ENCODE assay signal across 8 cellular contexts in genomic region chr20:31606678-31606927, GRCh38. TPM values are rescaled to one million over a fixed set of nuclear protein-coding genes. Genes with fewer than 3 reads are reported as not detected.
DNase-seq lines count a peak whose midpoint lies in the region; ATAC-seq and TF ChIP-seq lines count a peak whose summit lies in the region.

No MANE protein-coding gene starts in this region.

- H3K9me3 ChIP-seq in HAP-1 = no peaks in the 10 kb centered on the region
- no peaks in the 10 kb centered on the region for H3K9me3 ChIP-seq in hepatocyte (ENCODE audit: low read depth)
- H3K9me3 ChIP-seq in skeletal muscle tissue (ENCODE audit: control insufficient read depth in 3 of 3, low read length in 3 of 3) = no peaks in the 10 kb centered on the region

- no peaks in the 10 kb centered on the region for H3K9me2 ChIP-seq in hepatocyte (replicated peaks; ENCODE audit: insufficient read depth)

- peaks cover 49% of the 10 kb centered on the region for H3K27me3 Mint-ChIP-seq in activated CD8-positive, alpha-beta T cell treated with anti-CD3 and anti-CD28 coated beads for 36 hours

- WGBS in hepatocyte (ENCODE audit: low lambda C conversion rate, missing lambda C conversion rate) = 10% methylated on average over 1 of the region's 1 CpG

- in situ Hi-C loops in HAP-1 (cut with MboI; ENCODE audit: low sequenced_read_pairs) = loop anchor here (5.0 kb wide), 1 partner anchor 34 kb away; no protein-coding TSS in a partner anchor

- H4K20me1 ChIP-seq in hepatocyte (ENCODE audit: insufficient read depth, poor library complexity, severe bottlenecking) = peaks cover 13% of the 10 kb centered on the region

- H2AFZ ChIP-seq in hepatocyte = no peak overlapping the region

- H3K9me3 Mint-ChIP-seq in activated CD8-positive, alpha-beta T cell treated with anti-CD3 and anti-CD28 coated beads for 36 hours = no peaks in the 10 kb centered on the region

- H3K4me3 ChIP-seq in HAP-1 (peak overlapping the region; percentile 72), hepatocyte (peak overlapping the region; percentile 42), skeletal muscle tissue (ENCODE audit: low read length in 3 of 3) (peak overlapping the region; percentile 83 to 95 (median 92))

- H3K4me2 ChIP-seq in hepatocyte = peak overlapping the region; percentile 76

- no peaks in the 10 kb centered on the region for H3K36me3 Mint-ChIP-seq in activated CD8-positive, alpha-beta T cell treated with anti-CD3 and anti-CD28 coated beads for 36 hours (ENCODE audit: low read depth)

- H3K27ac ChIP-seq in hepatocyte (peak overlapping the region; percentile 97), skeletal muscle tissue (ENCODE audit: low read depth, low read length) (peak overlapping the region; percentile 83)

- peaks cover 14% of the 10 kb centered on the region for H3K36me3 ChIP-seq in HAP-1 (replicated peaks)
- H3K36me3 ChIP-seq in hepatocyte (replicated peaks; ENCODE audit: insufficient read depth, low read depth) = no peaks in the 10 kb centered on the region
- peaks cover 0 to 5% (median 0%) of the 10 kb centered on the region in 3 donors for H3K36me3 ChIP-seq in skeletal muscle tissue (ENCODE audit: control insufficient read depth in 3 of 3, insufficient read depth in 3 of 3, low read length in 3 of 3)

- DNase-seq in HAP-1 (ENCODE audit: low spot score in 2 of 2) = no peak
- DNase-seq in activated CD8-positive, alpha-beta T cell treated with anti-CD3 and anti-CD28 coated beads for 36 hours = no peak
- no peak for DNase-seq in hepatocyte (ENCODE audit: low spot score)
- DNase-seq in NCI-H2196 treated with DMSO at 0.1 percent for 48 hours (lab: John Stamatoyannopoulos, UW; ENCODE audit: unreplicated experiment) = no peak
- no peak for DNase-seq in D341Med (ENCODE audit: low spot score)

- H3K4me3 Mint-ChIP-seq in activated CD8-positive, alpha-beta T cell treated with anti-CD3 and anti-CD28 coated beads for 36 hours = peak overlapping the region; percentile 78

- H3K79me2 ChIP-seq in hepatocyte = peaks cover 22% of the 10 kb centered on the region

- intact Hi-C loops in activated CD8-positive, alpha-beta T cell treated with anti-CD3 and anti-CD28 coated beads for 36 hours (cut with micrococcal nuclease) = no loop called here

- peaks cover 22% of the 10 kb centered on the region for H3K4me1 Mint-ChIP-seq in activated CD8-positive, alpha-beta T cell treated with anti-CD3 and anti-CD28 coated beads for 36 hours (ENCODE audit: low read depth)

- H3K9ac ChIP-seq in skeletal muscle tissue (ENCODE audit: low read depth in 1 of 3, low read length in 3 of 3) = peak overlapping the region; percentile 77 to 90 (median 86)

- ATAC-seq in activated CD8-positive, alpha-beta T cell treated with anti-CD3 and anti-CD28 coated beads for 36 hours = no peak
- ATAC-seq in HG02571 (IDR thresholded peaks at IDR 0.05; ENCODE audit: unreplicated experiment) (no peak), HG03521 (IDR thresholded peaks at IDR 0.05; ENCODE audit: unreplicated experiment) (no peak)

- POLR2A ChIA-PET in activated CD8-positive, alpha-beta T cell treated with anti-CD3 and anti-CD28 coated beads for 36 hours (lab: Charles Lee) = interaction anchor here (0.9 to 6.1 kb wide), 3 partner anchors 33 to 47 kb away, joined by 3 to 38 read pairs (median 24); no protein-coding TSS in a partner anchor

- H3K27me3 ChIP-seq in HAP-1 (ENCODE audit: low read depth) (no peaks in the 10 kb centered on the region), hepatocyte (no peaks in the 10 kb centered on the region), skeletal muscle tissue (ENCODE audit: control insufficient read depth in 3 of 3, insufficient read depth in 3 of 3, low read length in 3 of 3) (no peaks in the 10 kb centered on the region)

- H3K4me1 ChIP-seq in HAP-1 (peaks cover 36% of the 10 kb centered on the region), hepatocyte (ENCODE audit: insufficient read depth) (peaks cover 49% of the 10 kb centered on the region), skeletal muscle tissue (ENCODE audit: control insufficient read depth in 3 of 3, insufficient read depth in 3 of 3, low read length in 3 of 3) (peaks cover 43 to 52% (median 47%) of the 10 kb centered on the region in 3 donors)

- H3K27ac Mint-ChIP-seq in activated CD8-positive, alpha-beta T cell treated with anti-CD3 and anti-CD28 coated beads for 36 hours = no peak overlapping the region

- no peak for TF ChIP-seq CTCF in activated CD8-positive, alpha-beta T cell treated with anti-CD3 and anti-CD28 coated beads for 36 hours (IDR thresholded peaks at IDR 0.05)
- TF ChIP-seq CTCF in hepatocyte (IDR thresholded peaks at IDR 0.05; ENCODE audit: poor library complexity) = no peak

- CTCF ChIA-PET in activated CD8-positive, alpha-beta T cell treated with anti-CD3 and anti-CD28 coated beads for 36 hours (lab: Charles Lee) = interaction anchor here (19.7 kb wide), 1 partner anchor 43 kb away, joined by 1008 read pairs; no protein-coding TSS in a partner anchor

RNA-seq across cellular contexts. Expression of gene ID1, which starts 1.5 kb away (rescaled TPM):
- total RNA-seq in activated CD8-positive, alpha-beta T cell treated with anti-CD3 and anti-CD28 coated beads for 36 hours = under 1 TPM; 0.41 to 0.54 TPM
- 616 and 651 TPM in 2 replicates for total RNA-seq in hepatocyte
- polyA plus RNA-seq in hepatocyte = 310 and 388 TPM in 2 replicates
- total RNA-seq in skeletal muscle tissue = 136 TPM

RNA-seq across cellular contexts. Expression of gene COX4I2, which starts 31.1 kb away (rescaled TPM):
- total RNA-seq in activated CD8-positive, alpha-beta T cell treated with anti-CD3 and anti-CD28 coated beads for 36 hours = not detected
- total RNA-seq in hepatocyte (0.68 and 3.6 TPM in 2 replicates), skeletal muscle tissue (16.2 TPM)
- 0.37 and 3.3 TPM in 2 replicates for polyA plus RNA-seq in hepatocyte

Comparison
In these comparisons a context has a peak if more than half of its experiments do, and no peak if none do; other contexts are left out.
1. H3K4me3 ChIP-seq: peak in every context shown above with its lines; median percentile 92 in skeletal muscle tissue; 72 in HAP-1; 42 in hepatocyte.
2. RNA of gene ID1, which starts 1.5 kb away (total RNA-seq): 616 to 651 TPM in hepatocyte and 136 TPM in skeletal muscle tissue (single experiment); 0.41 to 0.54 TPM in activated CD8-positive, alpha-beta T cell treated with anti-CD3 and anti-CD28 coated beads for 36 hours; every median in the first group is over 10 times any median in the second.